ENCODE assay signal across 2 cellular contexts in the genomic region with DNA sequence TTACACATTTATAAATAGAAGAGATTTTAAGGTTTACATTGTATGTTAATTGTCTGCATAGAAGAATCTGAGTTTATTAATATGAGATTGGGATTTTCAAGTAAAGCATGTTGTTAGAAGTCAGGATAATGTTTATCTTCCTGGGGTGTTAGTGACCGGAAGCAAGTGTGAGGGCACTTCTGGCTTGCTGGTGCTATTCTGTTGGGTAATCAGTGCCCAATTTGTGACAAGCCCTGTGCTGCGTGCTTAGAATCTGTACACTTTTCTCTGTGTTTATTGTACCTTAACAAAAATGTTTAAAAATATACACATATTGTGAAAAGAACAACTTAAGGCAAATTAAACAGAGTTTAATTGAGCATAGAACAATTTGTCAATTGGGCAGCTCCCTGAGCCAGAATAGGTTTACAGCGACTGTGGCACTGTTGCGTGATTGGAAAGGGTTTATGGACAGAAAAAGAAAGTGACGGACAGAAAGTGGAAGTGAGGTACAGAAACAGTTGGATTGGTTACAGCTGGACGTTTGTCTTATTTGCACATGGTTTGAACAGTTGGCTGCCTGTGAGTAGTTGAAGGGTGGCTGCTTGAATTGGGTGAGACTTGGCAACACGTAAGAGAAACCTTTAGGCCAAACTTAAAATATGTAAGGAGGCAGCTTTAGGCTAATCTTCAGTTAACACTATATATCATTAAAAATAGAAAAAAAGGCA. TPM values are rescaled to one million over a fixed set of nuclear protein-coding genes. Genes with fewer than 3 reads are reported as not detected.
"Had no signal": no experiment of that assay in that cellular context is flagged by ENCODE, and none has a peak within 500 bp of the region (broad histone marks: within the 10 kb centered on the region; RNA-seq: fewer than 3 reads in every experiment).

No MANE protein-coding gene starts in this region.

RNA-seq across cellular contexts. Expression of a gene that starts 26.5 kb away (rescaled TPM):
- total RNA-seq: naive thymus-derived CD8-positive, alpha-beta T cell had no signal
- polyA plus RNA-seq: keratinocyte had no signal
